Comparison of ENCODE assay signal across 10 cellular contexts in the genomic region with DNA sequence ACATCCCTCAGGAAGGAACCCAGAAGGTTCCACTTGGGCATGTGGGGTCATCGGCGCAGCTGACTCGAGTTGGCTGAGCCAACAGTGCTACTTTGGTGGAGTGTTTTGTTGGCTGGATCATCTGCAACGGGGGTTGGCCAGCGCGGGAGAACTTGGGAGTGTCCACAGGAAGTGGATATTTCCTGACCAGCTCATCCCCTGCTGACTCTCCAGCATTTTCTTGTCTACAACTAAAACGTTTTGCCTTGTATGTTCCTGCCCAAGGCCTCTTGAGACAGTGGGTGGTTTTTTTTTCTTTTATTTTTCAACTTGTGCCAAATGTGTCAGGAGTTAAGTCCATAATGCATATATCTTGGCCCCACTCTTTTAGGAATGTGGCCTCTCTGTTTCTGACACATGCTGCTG.
DNase-seq lines count a peak whose midpoint lies in the region; ATAC-seq and TF ChIP-seq lines count a peak whose summit lies in the region.
"Had no signal": no experiment of that assay in that cellular context is flagged by ENCODE, and none has a peak within 500 bp of the region (broad histone marks: within the 10 kb centered on the region; RNA-seq: fewer than 3 reads in every experiment).

No MANE protein-coding gene starts in this region.

- no peaks in the 10 kb centered on the region for H3K9me3 ChIP-seq in GM23248 (ENCODE audit: low read depth)
- no peaks in the 10 kb centered on the region for H3K9me3 ChIP-seq in breast epithelium
- H3K9me3 ChIP-seq in spleen, result peaks cover 0 to under 1% (median 0%) of the 10 kb centered on the region in 8 donors

- H3K79me2 ChIP-seq in GM23248 (ENCODE audit: insufficient read depth), result no peaks in the 10 kb centered on the region

- H3K27ac ChIP-seq in GM23248 (peak overlapping the region; percentile 91), breast epithelium (peak overlapping the region; percentile 6 to 86), spleen (peak overlapping the region in 7 of 8 donors; percentile 32 to 62 (median 42))

- no peaks in the 10 kb centered on the region for H4K20me1 ChIP-seq in GM23248 (ENCODE audit: insufficient read depth)

- peaks cover 82% of the 10 kb centered on the region for H3K4me1 ChIP-seq in GM23248 (ENCODE audit: insufficient read depth)
- no peaks in the 10 kb centered on the region for H3K4me1 ChIP-seq in breast epithelium
- H3K4me1 ChIP-seq in spleen, result peaks cover 0 to 31% (median 2%) of the 10 kb centered on the region in 6 donors

- H3K9me3 Mint-ChIP-seq in Calu3 (ENCODE audit: low read depth, unreplicated experiment), result peaks cover 2% of the 10 kb centered on the region
- H3K9me3 Mint-ChIP-seq: activated T-cell treated with anti-CD3 and anti-CD28 coated beads, Interleukin-2, amount 50 U/mL, for 4 hours; neural crest cell had no signal

- H3K4me3 Mint-ChIP-seq in Calu3 (ENCODE audit: low read depth, unreplicated experiment), result no peak overlapping the region
- H3K4me3 Mint-ChIP-seq: activated T-cell treated with anti-CD3 and anti-CD28 coated beads, Interleukin-2, amount 50 U/mL, for 4 hours; neural crest cell had no signal

- CTCF ChIA-PET in Calu3 (lab: Charles Lee), result no interaction called here

- H3K4me2 ChIP-seq in GM23248 (ENCODE audit: unreplicated experiment), result peak overlapping the region; percentile 76

- H3K36me3 ChIP-seq in GM23248 (ENCODE audit: low read depth), result no peaks in the 10 kb centered on the region
- H3K36me3 ChIP-seq in breast epithelium, result no peaks in the 10 kb centered on the region
- H3K36me3 ChIP-seq in spleen, result no peaks in the 10 kb centered on the region

- H3K4me3 ChIP-seq in GM23248 (peak overlapping the region; percentile 21), breast epithelium (no peak overlapping the region), spleen (no peak overlapping the region)

- in situ Hi-C loops in GM23248 (cut with MboI), result no loop called here

- no peak overlapping the region for H3K27ac Mint-ChIP-seq in Calu3 (ENCODE audit: unreplicated experiment)

- peak overlapping the region; percentile 31 for H2AFZ ChIP-seq in GM23248

- WGBS in GM23248 (ENCODE audit: low coverage in 1 of 2, low lambda C conversion rate in 2 of 2, missing lambda C conversion rate in 2 of 2), 2 experiments, result 0 to 1% methylated on average over 7 of the region's 7 CpGs
- WGBS in spleen, 5 donors, result 45 to 68% (median 57%) methylated on average over 7 of the region's 7 CpGs

- no peak for ATAC-seq in HG02759 (IDR thresholded peaks at IDR 0.05; ENCODE audit: unreplicated experiment)
- ATAC-seq: activated T-cell treated with anti-CD3 and anti-CD28 coated beads, Interleukin-2, amount 50 U/mL, for 4 hours had no signal

- H3K9me2 ChIP-seq in GM23248 (ENCODE audit: insufficient read depth), result no peaks in the 10 kb centered on the region

- H3K27me3 Mint-ChIP-seq in Calu3 (ENCODE audit: unreplicated experiment), result peaks cover 16% of the 10 kb centered on the region

- H3K36me3 Mint-ChIP-seq in Calu3 (ENCODE audit: insufficient read depth, unreplicated experiment), result no peaks in the 10 kb centered on the region

- DNase-seq in GM23248 (peak; percentile 97), breast epithelium (ENCODE audit: low spot score in 2 of 2) (peak in 1 of 2 donors; percentile 37), iris pigment epithelial cell (ENCODE audit: low read depth) (peak; percentile 95), spleen (no peak), NK-92 (lab: John Stamatoyannopoulos, UW; ENCODE audit: unreplicated experiment) (no peak), Calu3 (no peak)
- no peak for DNase-seq in stimulated activated CD8-positive, alpha-beta memory T cell treated with anti-CD3 and anti-CD28 coated beads, Interleukin-4, amount 100 ng/mL, for 48 hours
- DNase-seq: activated T-cell treated with anti-CD3 and anti-CD28 coated beads, Interleukin-2, amount 50 U/mL, for 4 hours had no signal

- TF ChIP-seq CTCF in breast epithelium (IDR thresholded peaks at IDR 0.05) (no peak), spleen (IDR thresholded peaks at IDR 0.05 in 8 of 11, conservative IDR thresholded peaks at IDR 0.05 in 3 of 11) (no peak), Calu3 (IDR thresholded peaks at IDR 0.05; ENCODE audit: unreplicated experiment) (no peak)

- TF ChIP-seq POLR2A in breast epithelium (IDR thresholded peaks at IDR 0.05) (no peak), spleen (IDR thresholded peaks at IDR 0.05) (no peak)

- intact Hi-C loops in breast epithelium (cut with DNase I; ENCODE audit: low total_unique reads) (no loop called here), spleen (cut with DNase I; ENCODE audit: low total_unique reads) (loop anchor here (10.0 kb wide), 1 partner anchor 502 kb away; no protein-coding TSS in a partner anchor), Calu3 (cut with micrococcal nuclease; ENCODE audit: unreplicated experiment) (no loop called here)

- peaks cover 68% of the 10 kb centered on the region for H3F3A ChIP-seq in GM23248 (ENCODE audit: insufficient read depth)

- peak overlapping the region; percentile 55 for H3K9ac ChIP-seq in GM23248

- BruUV-seq in Calu3 (replicated peaks; lab: Mats Ljungman, UMichigan), result no TSS peak

- no peaks in the 10 kb centered on the region for H3K27me3 ChIP-seq in GM23248 (replicated peaks; ENCODE audit: insufficient read depth)
- no peaks in the 10 kb centered on the region for H3K27me3 ChIP-seq in breast epithelium
- no peaks in the 10 kb centered on the region for H3K27me3 ChIP-seq in spleen (replicated peaks in 1 of 7)

- no peaks in the 10 kb centered on the region for H3K4me1 Mint-ChIP-seq in Calu3 (ENCODE audit: low read depth, unreplicated experiment)
- H3K4me1 Mint-ChIP-seq: neural crest cell had no signal

Comparison
In these comparisons a context has a peak if more than half of its experiments do, and no peak if none do; other contexts are left out.
1. DNase-seq: peak in GM23248 (single experiment) and iris pigment epithelial cell (single experiment); none in spleen (single experiment), NK-92 (single experiment), stimulated activated CD8-positive, alpha-beta memory T cell treated with anti-CD3 and anti-CD28 coated beads, Interleukin-4, amount 100 ng/mL, for 48 hours (single experiment) and Calu3 (single experiment).
2. Peak in every context shown above with its lines, with median percentiles within 50 percentile points of each other: H3K27ac ChIP-seq.